2 cellular contexts compared by ENCODE assay signal in the genomic region with DNA sequence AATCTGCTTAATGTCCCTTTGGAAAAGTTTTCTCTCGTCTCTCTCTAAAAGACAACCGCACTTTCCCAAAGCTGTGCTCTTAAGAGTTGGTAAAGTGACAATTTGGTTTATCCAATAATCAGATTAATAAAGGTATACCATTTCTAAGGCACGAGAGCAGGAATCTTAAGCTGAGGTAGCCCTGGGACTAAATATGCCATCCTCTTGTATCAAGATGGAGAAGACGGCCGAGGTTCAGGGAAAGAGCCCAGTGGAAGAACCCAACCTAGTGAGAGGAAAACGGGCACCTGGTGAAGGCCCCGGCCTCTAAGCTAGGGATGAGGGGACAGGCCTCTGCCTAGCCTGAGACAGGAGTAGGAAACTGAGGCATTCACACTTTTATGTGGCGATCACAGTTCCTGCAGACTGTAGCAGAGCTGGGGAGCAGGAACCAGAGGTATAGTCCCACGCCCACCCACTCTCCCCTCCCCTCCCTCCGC.
A peak's percentile ranks its signal among the peaks of the same experiment; 100 is the strongest.
TF ChIP-seq lines count a peak whose summit lies in the region.

No MANE protein-coding gene starts in this region.

TF ChIP-seq in A549, 52 proteins besides CTCF, POLR2A, EP300 and RAD21:
- TF ChIP-seq RFX5 (IDR thresholded peaks at IDR 0.05) (no peak), ZSCAN20 (CRISPR knock-in tag; IDR thresholded peaks at IDR 0.05) (no peak), RCOR1 (IDR thresholded peaks at IDR 0.05; ENCODE audit: low read depth, low read length) (no peak), TP53 (CRISPR knock-in tag; IDR thresholded peaks at IDR 0.05) (no peak), MAFK (IDR thresholded peaks at IDR 0.05; ENCODE audit: partially characterized antibody) (no peak), POLR2AphosphoS2 (conservative IDR thresholded peaks at IDR 0.05; ENCODE audit: low read length) (no peak), JUNB (IDR thresholded peaks at IDR 0.05) (no peak), HOXB13 (CRISPR knock-in tag; IDR thresholded peaks at IDR 0.05; ENCODE audit: low read depth) (no peak), CHD4 (IDR thresholded peaks at IDR 0.05; ENCODE audit: borderline replicate concordance) (no peak), FOXS1 (CRISPR knock-in tag; IDR thresholded peaks at IDR 0.05) (no peak), RARB (CRISPR knock-in tag; IDR thresholded peaks at IDR 0.05) (no peak)
- TF ChIP-seq, protein P1, sequence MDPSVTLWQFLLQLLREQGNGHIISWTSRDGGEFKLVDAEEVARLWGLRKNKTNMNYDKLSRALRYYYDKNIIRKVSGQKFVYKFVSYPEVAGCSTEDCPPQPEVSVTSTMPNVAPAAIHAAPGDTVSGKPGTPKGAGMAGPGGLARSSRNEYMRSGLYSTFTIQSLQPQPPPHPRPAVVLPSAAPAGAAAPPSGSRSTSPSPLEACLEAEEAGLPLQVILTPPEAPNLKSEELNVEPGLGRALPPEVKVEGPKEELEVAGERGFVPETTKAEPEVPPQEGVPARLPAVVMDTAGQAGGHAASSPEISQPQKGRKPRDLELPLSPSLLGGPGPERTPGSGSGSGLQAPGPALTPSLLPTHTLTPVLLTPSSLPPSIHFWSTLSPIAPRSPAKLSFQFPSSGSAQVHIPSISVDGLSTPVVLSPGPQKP (IDR thresholded peaks at IDR 0.05; ENCODE audit: low read depth, low read length), result no peak
- TF ChIP-seq, protein P2, sequence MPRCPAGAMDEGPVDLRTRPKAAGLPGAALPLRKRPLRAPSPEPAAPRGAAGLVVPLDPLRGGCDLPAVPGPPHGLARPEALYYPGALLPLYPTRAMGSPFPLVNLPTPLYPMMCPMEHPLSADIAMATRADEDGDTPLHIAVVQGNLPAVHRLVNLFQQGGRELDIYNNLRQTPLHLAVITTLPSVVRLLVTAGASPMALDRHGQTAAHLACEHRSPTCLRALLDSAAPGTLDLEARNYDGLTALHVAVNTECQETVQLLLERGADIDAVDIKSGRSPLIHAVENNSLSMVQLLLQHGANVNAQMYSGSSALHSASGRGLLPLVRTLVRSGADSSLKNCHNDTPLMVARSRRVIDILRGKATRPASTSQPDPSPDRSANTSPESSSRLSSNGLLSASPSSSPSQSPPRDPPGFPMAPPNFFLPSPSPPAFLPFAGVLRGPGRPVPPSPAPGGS (IDR thresholded peaks at IDR 0.05), result no peak
- TF ChIP-seq, protein P3, sequence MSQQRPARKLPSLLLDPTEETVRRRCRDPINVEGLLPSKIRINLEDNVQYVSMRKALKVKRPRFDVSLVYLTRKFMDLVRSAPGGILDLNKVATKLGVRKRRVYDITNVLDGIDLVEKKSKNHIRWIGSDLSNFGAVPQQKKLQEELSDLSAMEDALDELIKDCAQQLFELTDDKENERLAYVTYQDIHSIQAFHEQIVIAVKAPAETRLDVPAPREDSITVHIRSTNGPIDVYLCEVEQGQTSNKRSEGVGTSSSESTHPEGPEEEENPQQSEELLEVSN (IDR thresholded peaks at IDR 0.05; ENCODE audit: borderline replicate concordance, low read depth), result no peak

TF ChIP-seq in K562, 482 proteins besides CTCF, POLR2A, EP300 and RAD21 (continues in another document):
- TF ChIP-seq TCF3 (CRISPR knock-in tag; IDR thresholded peaks at IDR 0.05) (no peak), RCOR1 (IDR thresholded peaks at IDR 0.05; ENCODE audit: borderline replicate concordance in 1 of 2, low read depth in 2 of 2, low read length in 2 of 2) (no peak), NR1H2 (CRISPR knock-in tag; IDR thresholded peaks at IDR 0.05) (no peak), POLR2AphosphoS2 (IDR thresholded peaks at IDR 0.05; ENCODE audit: low read length) (no peak), ZNF551 (CRISPR knock-in tag; IDR thresholded peaks at IDR 0.05) (no peak), ELF1 (tag; IDR thresholded peaks at IDR 0.05) (no peak), ZNF780A (CRISPR knock-in tag; IDR thresholded peaks at IDR 0.05) (no peak), ZC3H4 (CRISPR knock-in tag; IDR thresholded peaks at IDR 0.05; ENCODE audit: borderline replicate concordance) (no peak), ZNF589 (CRISPR knock-in tag; IDR thresholded peaks at IDR 0.05; ENCODE audit: low read depth) (no peak), BCOR (IDR thresholded peaks at IDR 0.05) (no peak), ZNF143 (CRISPR knock-in tag; IDR thresholded peaks at IDR 0.05) (no peak), TCF7 (IDR thresholded peaks at IDR 0.05; ENCODE audit: borderline replicate concordance) (no peak), ZNF668 (CRISPR knock-in tag; IDR thresholded peaks at IDR 0.05) (no peak), ZNF224 (CRISPR knock-in tag; IDR thresholded peaks at IDR 0.05) (no peak), ZSCAN29 (IDR thresholded peaks at IDR 0.05) (no peak), CHD4 (IDR thresholded peaks at IDR 0.05; ENCODE audit: insufficient read depth, insufficient replicate concordance, low read depth, low read length, poor library complexity, severe bottlenecking) (no peak), SMAD4 (CRISPR knock-in tag; conservative IDR thresholded peaks at IDR 0.05) (peak; percentile 20; the same call in 1 of the 2 replicates), KDM5B (IDR thresholded peaks at IDR 0.05; ENCODE audit: insufficient replicate concordance, low read depth, low read length) (peak; percentile 2)
- TF ChIP-seq, protein P4, sequence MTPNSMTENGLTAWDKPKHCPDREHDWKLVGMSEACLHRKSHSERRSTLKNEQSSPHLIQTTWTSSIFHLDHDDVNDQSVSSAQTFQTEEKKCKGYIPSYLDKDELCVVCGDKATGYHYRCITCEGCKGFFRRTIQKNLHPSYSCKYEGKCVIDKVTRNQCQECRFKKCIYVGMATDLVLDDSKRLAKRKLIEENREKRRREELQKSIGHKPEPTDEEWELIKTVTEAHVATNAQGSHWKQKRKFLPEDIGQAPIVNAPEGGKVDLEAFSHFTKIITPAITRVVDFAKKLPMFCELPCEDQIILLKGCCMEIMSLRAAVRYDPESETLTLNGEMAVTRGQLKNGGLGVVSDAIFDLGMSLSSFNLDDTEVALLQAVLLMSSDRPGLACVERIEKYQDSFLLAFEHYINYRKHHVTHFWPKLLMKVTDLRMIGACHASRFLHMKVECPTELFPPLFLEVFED (CRISPR knock-in tag; conservative IDR thresholded peaks at IDR 0.05), result no peak
- TF ChIP-seq, protein P5, sequence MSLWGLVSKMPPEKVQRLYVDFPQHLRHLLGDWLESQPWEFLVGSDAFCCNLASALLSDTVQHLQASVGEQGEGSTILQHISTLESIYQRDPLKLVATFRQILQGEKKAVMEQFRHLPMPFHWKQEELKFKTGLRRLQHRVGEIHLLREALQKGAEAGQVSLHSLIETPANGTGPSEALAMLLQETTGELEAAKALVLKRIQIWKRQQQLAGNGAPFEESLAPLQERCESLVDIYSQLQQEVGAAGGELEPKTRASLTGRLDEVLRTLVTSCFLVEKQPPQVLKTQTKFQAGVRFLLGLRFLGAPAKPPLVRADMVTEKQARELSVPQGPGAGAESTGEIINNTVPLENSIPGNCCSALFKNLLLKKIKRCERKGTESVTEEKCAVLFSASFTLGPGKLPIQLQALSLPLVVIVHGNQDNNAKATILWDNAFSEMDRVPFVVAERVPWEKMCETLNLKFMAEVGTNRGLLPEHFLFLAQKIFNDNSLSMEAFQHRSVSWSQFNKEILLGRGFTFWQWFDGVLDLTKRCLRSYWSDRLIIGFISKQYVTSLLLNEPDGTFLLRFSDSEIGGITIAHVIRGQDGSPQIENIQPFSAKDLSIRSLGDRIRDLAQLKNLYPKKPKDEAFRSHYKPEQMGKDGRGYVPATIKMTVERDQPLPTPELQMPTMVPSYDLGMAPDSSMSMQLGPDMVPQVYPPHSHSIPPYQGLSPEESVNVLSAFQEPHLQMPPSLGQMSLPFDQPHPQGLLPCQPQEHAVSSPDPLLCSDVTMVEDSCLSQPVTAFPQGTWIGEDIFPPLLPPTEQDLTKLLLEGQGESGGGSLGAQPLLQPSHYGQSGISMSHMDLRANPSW (CRISPR knock-in tag; IDR thresholded peaks at IDR 0.05), result no peak
- TF ChIP-seq, protein P6, sequence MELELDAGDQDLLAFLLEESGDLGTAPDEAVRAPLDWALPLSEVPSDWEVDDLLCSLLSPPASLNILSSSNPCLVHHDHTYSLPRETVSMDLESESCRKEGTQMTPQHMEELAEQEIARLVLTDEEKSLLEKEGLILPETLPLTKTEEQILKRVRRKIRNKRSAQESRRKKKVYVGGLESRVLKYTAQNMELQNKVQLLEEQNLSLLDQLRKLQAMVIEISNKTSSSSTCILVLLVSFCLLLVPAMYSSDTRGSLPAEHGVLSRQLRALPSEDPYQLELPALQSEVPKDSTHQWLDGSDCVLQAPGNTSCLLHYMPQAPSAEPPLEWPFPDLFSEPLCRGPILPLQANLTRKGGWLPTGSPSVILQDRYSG (tag; conservative IDR thresholded peaks at IDR 0.05; ENCODE audit: low read depth), result no peak
- TF ChIP-seq, protein P7, sequence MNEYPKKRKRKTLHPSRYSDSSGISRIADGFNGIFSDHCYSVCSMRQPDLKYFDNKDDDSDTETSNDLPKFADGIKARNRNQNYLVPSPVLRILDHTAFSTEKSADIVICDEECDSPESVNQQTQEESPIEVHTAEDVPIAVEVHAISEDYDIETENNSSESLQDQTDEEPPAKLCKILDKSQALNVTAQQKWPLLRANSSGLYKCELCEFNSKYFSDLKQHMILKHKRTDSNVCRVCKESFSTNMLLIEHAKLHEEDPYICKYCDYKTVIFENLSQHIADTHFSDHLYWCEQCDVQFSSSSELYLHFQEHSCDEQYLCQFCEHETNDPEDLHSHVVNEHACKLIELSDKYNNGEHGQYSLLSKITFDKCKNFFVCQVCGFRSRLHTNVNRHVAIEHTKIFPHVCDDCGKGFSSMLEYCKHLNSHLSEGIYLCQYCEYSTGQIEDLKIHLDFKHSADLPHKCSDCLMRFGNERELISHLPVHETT (CRISPR knock-in tag; conservative IDR thresholded peaks at IDR 0.05 in 1 of 2, IDR thresholded peaks at IDR 0.05 in 1 of 2), result 0 out of 4 replicates have a peak, but pooled peaks of 1 of the 2 experiments have one; percentile 16
- TF ChIP-seq, protein P8, sequence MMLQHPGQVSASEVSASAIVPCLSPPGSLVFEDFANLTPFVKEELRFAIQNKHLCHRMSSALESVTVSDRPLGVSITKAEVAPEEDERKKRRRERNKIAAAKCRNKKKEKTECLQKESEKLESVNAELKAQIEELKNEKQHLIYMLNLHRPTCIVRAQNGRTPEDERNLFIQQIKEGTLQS (IDR thresholded peaks at IDR 0.05), result no peak
- TF ChIP-seq, protein P8 (CRISPR knock-in tag; conservative IDR thresholded peaks at IDR 0.05), result peak; percentile 80
- TF ChIP-seq, protein P9, sequence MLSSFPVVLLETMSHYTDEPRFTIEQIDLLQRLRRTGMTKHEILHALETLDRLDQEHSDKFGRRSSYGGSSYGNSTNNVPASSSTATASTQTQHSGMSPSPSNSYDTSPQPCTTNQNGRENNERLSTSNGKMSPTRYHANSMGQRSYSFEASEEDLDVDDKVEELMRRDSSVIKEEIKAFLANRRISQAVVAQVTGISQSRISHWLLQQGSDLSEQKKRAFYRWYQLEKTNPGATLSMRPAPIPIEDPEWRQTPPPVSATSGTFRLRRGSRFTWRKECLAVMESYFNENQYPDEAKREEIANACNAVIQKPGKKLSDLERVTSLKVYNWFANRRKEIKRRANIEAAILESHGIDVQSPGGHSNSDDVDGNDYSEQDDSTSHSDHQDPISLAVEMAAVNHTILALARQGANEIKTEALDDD (IDR thresholded peaks at IDR 0.05), result no peak
- TF ChIP-seq, protein P10, sequence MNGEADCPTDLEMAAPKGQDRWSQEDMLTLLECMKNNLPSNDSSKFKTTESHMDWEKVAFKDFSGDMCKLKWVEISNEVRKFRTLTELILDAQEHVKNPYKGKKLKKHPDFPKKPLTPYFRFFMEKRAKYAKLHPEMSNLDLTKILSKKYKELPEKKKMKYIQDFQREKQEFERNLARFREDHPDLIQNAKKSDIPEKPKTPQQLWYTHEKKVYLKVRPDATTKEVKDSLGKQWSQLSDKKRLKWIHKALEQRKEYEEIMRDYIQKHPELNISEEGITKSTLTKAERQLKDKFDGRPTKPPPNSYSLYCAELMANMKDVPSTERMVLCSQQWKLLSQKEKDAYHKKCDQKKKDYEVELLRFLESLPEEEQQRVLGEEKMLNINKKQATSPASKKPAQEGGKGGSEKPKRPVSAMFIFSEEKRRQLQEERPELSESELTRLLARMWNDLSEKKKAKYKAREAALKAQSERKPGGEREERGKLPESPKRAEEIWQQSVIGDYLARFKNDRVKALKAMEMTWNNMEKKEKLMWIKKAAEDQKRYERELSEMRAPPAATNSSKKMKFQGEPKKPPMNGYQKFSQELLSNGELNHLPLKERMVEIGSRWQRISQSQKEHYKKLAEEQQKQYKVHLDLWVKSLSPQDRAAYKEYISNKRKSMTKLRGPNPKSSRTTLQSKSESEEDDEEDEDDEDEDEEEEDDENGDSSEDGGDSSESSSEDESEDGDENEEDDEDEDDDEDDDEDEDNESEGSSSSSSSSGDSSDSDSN (IDR thresholded peaks at IDR 0.05; ENCODE audit: borderline replicate concordance in 1 of 2, low read depth in 2 of 2, low read length in 2 of 2), result no peak
- TF ChIP-seq, protein P11, sequence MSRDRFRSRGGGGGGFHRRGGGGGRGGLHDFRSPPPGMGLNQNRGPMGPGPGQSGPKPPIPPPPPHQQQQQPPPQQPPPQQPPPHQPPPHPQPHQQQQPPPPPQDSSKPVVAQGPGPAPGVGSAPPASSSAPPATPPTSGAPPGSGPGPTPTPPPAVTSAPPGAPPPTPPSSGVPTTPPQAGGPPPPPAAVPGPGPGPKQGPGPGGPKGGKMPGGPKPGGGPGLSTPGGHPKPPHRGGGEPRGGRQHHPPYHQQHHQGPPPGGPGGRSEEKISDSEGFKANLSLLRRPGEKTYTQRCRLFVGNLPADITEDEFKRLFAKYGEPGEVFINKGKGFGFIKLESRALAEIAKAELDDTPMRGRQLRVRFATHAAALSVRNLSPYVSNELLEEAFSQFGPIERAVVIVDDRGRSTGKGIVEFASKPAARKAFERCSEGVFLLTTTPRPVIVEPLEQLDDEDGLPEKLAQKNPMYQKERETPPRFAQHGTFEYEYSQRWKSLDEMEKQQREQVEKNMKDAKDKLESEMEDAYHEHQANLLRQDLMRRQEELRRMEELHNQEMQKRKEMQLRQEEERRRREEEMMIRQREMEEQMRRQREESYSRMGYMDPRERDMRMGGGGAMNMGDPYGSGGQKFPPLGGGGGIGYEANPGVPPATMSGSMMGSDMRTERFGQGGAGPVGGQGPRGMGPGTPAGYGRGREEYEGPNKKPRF (IDR thresholded peaks at IDR 0.05; ENCODE audit: low read depth, low read length), result no peak
- TF ChIP-seq, protein P12, sequence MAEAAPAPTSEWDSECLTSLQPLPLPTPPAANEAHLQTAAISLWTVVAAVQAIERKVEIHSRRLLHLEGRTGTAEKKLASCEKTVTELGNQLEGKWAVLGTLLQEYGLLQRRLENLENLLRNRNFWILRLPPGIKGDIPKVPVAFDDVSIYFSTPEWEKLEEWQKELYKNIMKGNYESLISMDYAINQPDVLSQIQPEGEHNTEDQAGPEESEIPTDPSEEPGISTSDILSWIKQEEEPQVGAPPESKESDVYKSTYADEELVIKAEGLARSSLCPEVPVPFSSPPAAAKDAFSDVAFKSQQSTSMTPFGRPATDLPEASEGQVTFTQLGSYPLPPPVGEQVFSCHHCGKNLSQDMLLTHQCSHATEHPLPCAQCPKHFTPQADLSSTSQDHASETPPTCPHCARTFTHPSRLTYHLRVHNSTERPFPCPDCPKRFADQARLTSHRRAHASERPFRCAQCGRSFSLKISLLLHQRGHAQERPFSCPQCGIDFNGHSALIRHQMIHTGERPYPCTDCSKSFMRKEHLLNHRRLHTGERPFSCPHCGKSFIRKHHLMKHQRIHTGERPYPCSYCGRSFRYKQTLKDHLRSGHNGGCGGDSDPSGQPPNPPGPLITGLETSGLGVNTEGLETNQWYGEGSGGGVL (CRISPR knock-in tag; IDR thresholded peaks at IDR 0.05), result no peak
